In the genomic region with DNA sequence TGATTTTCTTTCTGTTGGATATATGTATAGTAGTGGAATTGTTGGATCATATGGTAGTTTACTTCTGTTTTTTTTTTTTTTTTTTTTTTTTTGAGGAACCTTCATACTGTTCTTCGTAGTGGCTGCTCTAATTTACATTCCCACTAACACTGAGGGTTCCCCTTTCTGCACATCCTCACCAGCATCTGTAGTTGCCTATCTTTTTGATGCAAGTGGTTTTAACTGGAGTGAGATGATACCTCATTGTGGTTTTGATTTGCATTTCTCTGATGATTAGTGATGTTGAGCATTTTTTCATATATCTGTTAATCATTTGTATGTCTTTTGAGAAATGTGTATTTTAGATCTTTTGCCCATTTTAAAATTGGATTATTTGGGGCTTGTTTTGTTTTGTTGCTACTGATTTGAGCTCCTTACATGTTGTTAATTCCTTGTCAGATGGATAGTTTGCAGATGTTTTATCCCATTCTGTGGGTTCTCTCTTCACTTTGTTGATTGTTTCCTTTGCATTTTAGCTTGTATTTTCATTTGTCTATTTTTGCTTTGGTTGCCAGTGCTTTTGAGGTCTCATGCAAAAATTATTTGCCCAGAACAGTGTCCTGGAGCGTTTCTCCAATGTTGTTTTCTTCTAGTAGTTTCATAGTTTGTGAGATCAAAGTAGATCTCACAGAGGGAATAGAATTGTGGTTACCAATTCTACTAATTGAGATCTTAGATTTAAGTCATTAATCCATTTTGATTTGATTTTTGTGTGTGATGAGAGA, we compare ENCODE assay signal across 1 cellular context.
TF ChIP-seq lines count a peak whose summit lies in the region.

No MANE protein-coding gene starts in this region.

TF ChIP-seq in GM23338, 12 proteins besides CTCF, POLR2A, EP300 and RAD21 (continued from another document):
- TF ChIP-seq, protein P1, sequence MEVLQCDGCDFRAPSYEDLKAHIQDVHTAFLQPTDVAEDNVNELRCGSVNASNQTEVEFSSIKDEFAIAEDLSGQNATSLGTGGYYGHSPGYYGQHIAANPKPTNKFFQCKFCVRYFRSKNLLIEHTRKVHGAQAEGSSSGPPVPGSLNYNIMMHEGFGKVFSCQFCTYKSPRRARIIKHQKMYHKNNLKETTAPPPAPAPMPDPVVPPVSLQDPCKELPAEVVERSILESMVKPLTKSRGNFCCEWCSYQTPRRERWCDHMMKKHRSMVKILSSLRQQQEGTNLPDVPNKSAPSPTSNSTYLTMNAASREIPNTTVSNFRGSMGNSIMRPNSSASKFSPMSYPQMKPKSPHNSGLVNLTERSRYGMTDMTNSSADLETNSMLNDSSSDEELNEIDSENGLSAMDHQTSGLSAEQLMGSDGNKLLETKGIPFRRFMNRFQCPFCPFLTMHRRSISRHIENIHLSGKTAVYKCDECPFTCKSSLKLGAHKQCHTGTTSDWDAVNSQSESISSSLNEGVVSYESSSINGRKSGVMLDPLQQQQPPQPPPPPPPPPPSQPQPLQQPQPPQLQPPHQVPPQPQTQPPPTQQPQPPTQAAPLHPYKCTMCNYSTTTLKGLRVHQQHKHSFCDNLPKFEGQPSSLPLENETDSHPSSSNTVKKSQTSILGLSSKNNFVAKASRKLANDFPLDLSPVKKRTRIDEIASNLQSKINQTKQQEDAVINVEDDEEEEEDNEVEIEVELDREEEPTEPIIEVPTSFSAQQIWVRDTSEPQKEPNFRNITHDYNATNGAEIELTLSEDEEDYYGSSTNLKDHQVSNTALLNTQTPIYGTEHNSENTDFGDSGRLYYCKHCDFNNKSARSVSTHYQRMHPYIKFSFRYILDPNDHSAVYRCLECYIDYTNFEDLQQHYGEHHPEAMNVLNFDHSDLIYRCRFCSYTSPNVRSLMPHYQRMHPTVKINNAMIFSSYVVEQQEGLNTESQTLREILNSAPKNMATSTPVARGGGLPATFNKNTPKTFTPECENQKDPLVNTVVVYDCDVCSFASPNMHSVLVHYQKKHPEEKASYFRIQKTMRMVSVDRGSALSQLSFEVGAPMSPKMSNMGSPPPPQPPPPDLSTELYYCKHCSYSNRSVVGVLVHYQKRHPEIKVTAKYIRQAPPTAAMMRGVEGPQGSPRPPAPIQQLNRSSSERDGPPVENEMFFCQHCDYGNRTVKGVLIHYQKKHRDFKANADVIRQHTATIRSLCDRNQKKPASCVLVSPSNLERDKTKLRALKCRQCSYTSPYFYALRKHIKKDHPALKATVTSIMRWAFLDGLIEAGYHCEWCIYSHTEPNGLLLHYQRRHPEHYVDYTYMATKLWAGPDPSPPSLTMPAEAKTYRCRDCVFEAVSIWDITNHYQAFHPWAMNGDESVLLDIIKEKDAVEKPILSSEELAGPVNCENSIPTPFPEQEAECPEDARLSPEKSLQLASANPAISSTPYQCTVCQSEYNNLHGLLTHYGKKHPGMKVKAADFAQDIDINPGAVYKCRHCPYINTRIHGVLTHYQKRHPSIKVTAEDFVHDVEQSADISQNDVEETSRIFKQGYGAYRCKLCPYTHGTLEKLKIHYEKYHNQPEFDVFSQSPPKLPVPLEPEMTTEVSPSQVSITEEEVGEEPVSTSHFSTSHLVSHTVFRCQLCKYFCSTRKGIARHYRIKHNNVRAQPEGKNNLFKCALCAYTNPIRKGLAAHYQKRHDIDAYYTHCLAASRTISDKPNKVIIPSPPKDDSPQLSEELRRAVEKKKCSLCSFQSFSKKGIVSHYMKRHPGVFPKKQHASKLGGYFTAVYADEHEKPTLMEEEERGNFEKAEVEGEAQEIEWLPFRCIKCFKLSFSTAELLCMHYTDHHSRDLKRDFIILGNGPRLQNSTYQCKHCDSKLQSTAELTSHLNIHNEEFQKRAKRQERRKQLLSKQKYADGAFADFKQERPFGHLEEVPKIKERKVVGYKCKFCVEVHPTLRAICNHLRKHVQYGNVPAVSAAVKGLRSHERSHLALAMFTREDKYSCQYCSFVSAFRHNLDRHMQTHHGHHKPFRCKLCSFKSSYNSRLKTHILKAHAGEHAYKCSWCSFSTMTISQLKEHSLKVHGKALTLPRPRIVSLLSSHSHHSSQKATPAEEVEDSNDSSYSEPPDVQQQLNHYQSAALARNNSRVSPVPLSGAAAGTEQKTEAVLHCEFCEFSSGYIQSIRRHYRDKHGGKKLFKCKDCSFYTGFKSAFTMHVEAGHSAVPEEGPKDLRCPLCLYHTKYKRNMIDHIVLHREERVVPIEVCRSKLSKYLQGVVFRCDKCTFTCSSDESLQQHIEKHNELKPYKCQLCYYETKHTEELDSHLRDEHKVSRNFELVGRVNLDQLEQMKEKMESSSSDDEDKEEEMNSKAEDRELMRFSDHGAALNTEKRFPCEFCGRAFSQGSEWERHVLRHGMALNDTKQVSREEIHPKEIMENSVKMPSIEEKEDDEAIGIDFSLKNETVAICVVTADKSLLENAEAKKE (CRISPR knock-in tag; IDR thresholded peaks at IDR 0.05): no peak
- TF ChIP-seq STAT1 (IDR thresholded peaks at IDR 0.05; ENCODE audit: unreplicated experiment): no peak
- no peak for TF ChIP-seq CREB1 (CRISPR knock-in tag; IDR thresholded peaks at IDR 0.05; ENCODE audit: low read depth)
- TF ChIP-seq, protein P2, sequence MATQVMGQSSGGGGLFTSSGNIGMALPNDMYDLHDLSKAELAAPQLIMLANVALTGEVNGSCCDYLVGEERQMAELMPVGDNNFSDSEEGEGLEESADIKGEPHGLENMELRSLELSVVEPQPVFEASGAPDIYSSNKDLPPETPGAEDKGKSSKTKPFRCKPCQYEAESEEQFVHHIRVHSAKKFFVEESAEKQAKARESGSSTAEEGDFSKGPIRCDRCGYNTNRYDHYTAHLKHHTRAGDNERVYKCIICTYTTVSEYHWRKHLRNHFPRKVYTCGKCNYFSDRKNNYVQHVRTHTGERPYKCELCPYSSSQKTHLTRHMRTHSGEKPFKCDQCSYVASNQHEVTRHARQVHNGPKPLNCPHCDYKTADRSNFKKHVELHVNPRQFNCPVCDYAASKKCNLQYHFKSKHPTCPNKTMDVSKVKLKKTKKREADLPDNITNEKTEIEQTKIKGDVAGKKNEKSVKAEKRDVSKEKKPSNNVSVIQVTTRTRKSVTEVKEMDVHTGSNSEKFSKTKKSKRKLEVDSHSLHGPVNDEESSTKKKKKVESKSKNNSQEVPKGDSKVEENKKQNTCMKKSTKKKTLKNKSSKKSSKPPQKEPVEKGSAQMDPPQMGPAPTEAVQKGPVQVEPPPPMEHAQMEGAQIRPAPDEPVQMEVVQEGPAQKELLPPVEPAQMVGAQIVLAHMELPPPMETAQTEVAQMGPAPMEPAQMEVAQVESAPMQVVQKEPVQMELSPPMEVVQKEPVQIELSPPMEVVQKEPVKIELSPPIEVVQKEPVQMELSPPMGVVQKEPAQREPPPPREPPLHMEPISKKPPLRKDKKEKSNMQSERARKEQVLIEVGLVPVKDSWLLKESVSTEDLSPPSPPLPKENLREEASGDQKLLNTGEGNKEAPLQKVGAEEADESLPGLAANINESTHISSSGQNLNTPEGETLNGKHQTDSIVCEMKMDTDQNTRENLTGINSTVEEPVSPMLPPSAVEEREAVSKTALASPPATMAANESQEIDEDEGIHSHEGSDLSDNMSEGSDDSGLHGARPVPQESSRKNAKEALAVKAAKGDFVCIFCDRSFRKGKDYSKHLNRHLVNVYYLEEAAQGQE (IDR thresholded peaks at IDR 0.05; ENCODE audit: unreplicated experiment): no peak
- no peak for TF ChIP-seq JUNB (IDR thresholded peaks at IDR 0.05; ENCODE audit: unreplicated experiment)
- TF ChIP-seq, protein P3, sequence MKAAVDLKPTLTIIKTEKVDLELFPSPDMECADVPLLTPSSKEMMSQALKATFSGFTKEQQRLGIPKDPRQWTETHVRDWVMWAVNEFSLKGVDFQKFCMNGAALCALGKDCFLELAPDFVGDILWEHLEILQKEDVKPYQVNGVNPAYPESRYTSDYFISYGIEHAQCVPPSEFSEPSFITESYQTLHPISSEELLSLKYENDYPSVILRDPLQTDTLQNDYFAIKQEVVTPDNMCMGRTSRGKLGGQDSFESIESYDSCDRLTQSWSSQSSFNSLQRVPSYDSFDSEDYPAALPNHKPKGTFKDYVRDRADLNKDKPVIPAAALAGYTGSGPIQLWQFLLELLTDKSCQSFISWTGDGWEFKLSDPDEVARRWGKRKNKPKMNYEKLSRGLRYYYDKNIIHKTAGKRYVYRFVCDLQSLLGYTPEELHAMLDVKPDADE (IDR thresholded peaks at IDR 0.05): no peak
- TF ChIP-seq POLR2AphosphoS5 (IDR thresholded peaks at IDR 0.05; ENCODE audit: low read depth): no peak
